Comparison of ENCODE assay signal across 14 cellular contexts in genomic region chr1:36176151-36176949, GRCh38. TPM values are rescaled to one million over a fixed set of nuclear protein-coding genes. Genes with fewer than 3 reads are reported as not detected.
DNase-seq lines count a peak whose midpoint lies in the region; ATAC-seq and TF ChIP-seq lines count a peak whose summit lies in the region.
"Had no signal": no experiment of that assay in that cellular context is flagged by ENCODE, and none has a peak within 500 bp of the region (broad histone marks: within the 10 kb centered on the region; RNA-seq: fewer than 3 reads in every experiment).

No MANE protein-coding gene starts in this region.

- H2AFZ ChIP-seq in neuronal stem cell (ENCODE audit: low read length), result no peak overlapping the region

- H3K4ac ChIP-seq in neuronal stem cell (ENCODE audit: low read length), result no peak overlapping the region

- H3K27ac ChIP-seq in angular gyrus (ENCODE audit: low read depth, low read length) (peak overlapping the region; percentile 92), heart right ventricle (peak overlapping the region; percentile 65 to 100 (median 89)), neuronal stem cell (replicated peaks; ENCODE audit: low read length) (no peak overlapping the region), transverse colon (peak overlapping the region; percentile 79 to 86 (median 82))

- no peak for TF ChIP-seq EP300 in transverse colon (IDR thresholded peaks at IDR 0.05; ENCODE audit: low read depth)

- H3K4me3 ChIP-seq in heart right ventricle, result peak overlapping the region in 1 of 10 donors; percentile 5
- no peak overlapping the region for H3K4me3 ChIP-seq in neuronal stem cell (ENCODE audit: low read length in 2 of 2)
- H3K4me3 ChIP-seq in transverse colon, result no peak overlapping the region

- H2BK5ac ChIP-seq in neuronal stem cell (ENCODE audit: low read length), result peak overlapping the region; percentile 32

- H2BK15ac ChIP-seq in neuronal stem cell (ENCODE audit: low read length), result no peak overlapping the region

- peaks cover 13 to 100% (median 89%) of the 10 kb centered on the region in 9 donors for H3K36me3 ChIP-seq in heart right ventricle
- H3K36me3 ChIP-seq in neuronal stem cell (replicated peaks in 1 of 2; ENCODE audit: control insufficient read depth in 2 of 2, insufficient read depth in 2 of 2, low read length in 2 of 2), result peaks cover 64 to 98% of the 10 kb centered on the region in 2 donors
- peaks cover 0 to 58% (median 20%) of the 10 kb centered on the region in 4 donors for H3K36me3 ChIP-seq in transverse colon

- no peak overlapping the region for H4K91ac ChIP-seq in neuronal stem cell (ENCODE audit: low read depth, low read length, poor library complexity)

- no peak for TF ChIP-seq POLR2A in transverse colon (IDR thresholded peaks at IDR 0.05)

- no peaks in the 10 kb centered on the region for H3K27me3 ChIP-seq in heart right ventricle
- H3K27me3 ChIP-seq in neuronal stem cell (ENCODE audit: control insufficient read depth in 3 of 3, insufficient read depth in 3 of 3, low read depth in 1 of 3, low read length in 3 of 3), result no peaks in the 10 kb centered on the region
- no peaks in the 10 kb centered on the region for H3K27me3 ChIP-seq in transverse colon

- WGBS in heart right ventricle, 2 donors, result 66 to 68% methylated on average over 43 to 76 of the region's 76 CpGs
- WGBS in neuronal stem cell (ENCODE audit: extremely low coverage in 2 of 2, insufficient read length in 2 of 2, insufficient replicate concordance in 1 of 2), 2 donors, result no CpG with 5 or more reads among the region's 76 CpGs
- 96 to 100% methylated on average over 5 to 67 of the region's 76 CpGs for WGBS in transverse colon (ENCODE audit: low coverage in 1 of 2), 2 donors

- H3K9me3 ChIP-seq in heart right ventricle (no peaks in the 10 kb centered on the region), neuronal stem cell (replicated peaks in 1 of 2; ENCODE audit: control insufficient read depth in 2 of 2, insufficient read depth in 1 of 2, low read depth in 1 of 2, low read length in 2 of 2) (peaks cover 0 to 2% of the 10 kb centered on the region in 2 donors), transverse colon (no peaks in the 10 kb centered on the region)

- ATAC-seq in heart right ventricle (peak; percentile 9 to 58 (median 37)), HG02870 (IDR thresholded peaks at IDR 0.05; ENCODE audit: unreplicated experiment) (no peak), HG03457 (IDR thresholded peaks at IDR 0.05; ENCODE audit: unreplicated experiment) (no peak)

- TF ChIP-seq CTCF in heart right ventricle (IDR thresholded peaks at IDR 0.05) (peak in 8 of 9 donors; percentile 14 to 51 (median 41)), transverse colon (IDR thresholded peaks at IDR 0.05) (peak in 1 of 5 experiments; percentile 12)

- H2AK5ac ChIP-seq in neuronal stem cell (ENCODE audit: low read depth, low read length), result no peak overlapping the region

- no peak overlapping the region for H2BK12ac ChIP-seq in neuronal stem cell (ENCODE audit: low read length)

- H3K23ac ChIP-seq in neuronal stem cell (ENCODE audit: low read depth, low read length, poor library complexity), result peak overlapping the region; percentile 70

- intact Hi-C loops in heart right ventricle (cut with DNase I), result no loop called here
- intact Hi-C loops in transverse colon (cut with DNase I; ENCODE audit: low total_unique reads), result no loop called here

- H3K79me1 ChIP-seq in neuronal stem cell (ENCODE audit: low read depth, low read length), result peaks cover 14% of the 10 kb centered on the region

- peak in 1 of 2 donors; percentile 60 for DNase-seq in heart right ventricle
- no peak for DNase-seq in neuronal stem cell (ENCODE audit: low spot score)
- no peak for DNase-seq in transverse colon
- DNase-seq in SKM-1 treated with dmso at 0.1 percent for 144 hours (lab: John Stamatoyannopoulos, UW; ENCODE audit: unreplicated experiment), result no peak
- DNase-seq: activated B cell treated with CpG ODN at 0.5 μM for 24 hours; activated naive CD4-positive, alpha-beta T cell treated with anti-CD3 and anti-CD28 coated beads, Interleukin-2, amount 10 ng/mL, durations not matched to agents 7 days and 5 days; CD8-positive, alpha-beta memory T cell; central memory CD4-positive, alpha-beta T cell; GF-D8; NCI-H1092 treated with DMSO at 0.1 percent for 48 hours; NCI-H2171 treated with DMSO at 0.1 percent for 48 hours had no signal

- no peak overlapping the region for H3K9ac ChIP-seq in neuronal stem cell (ENCODE audit: low read depth, low read length, poor library complexity)

- no peak overlapping the region for H2BK120ac ChIP-seq in neuronal stem cell (ENCODE audit: low read depth, low read length)

- peak overlapping the region; percentile 6 for H4K8ac ChIP-seq in neuronal stem cell (ENCODE audit: low read depth, low read length)

- no peak overlapping the region for H3K4me2 ChIP-seq in neuronal stem cell (ENCODE audit: insufficient read depth, low read length, poor library complexity, severe bottlenecking)

- H3K4me1 ChIP-seq in heart right ventricle, result peaks cover 23 to 78% (median 56%) of the 10 kb centered on the region in 9 donors
- H3K4me1 ChIP-seq in neuronal stem cell (ENCODE audit: control insufficient read depth in 2 of 2, insufficient read depth in 1 of 2, low read depth in 1 of 2, low read length in 2 of 2), result peaks cover 0 to 20% of the 10 kb centered on the region in 2 donors
- peaks cover 16 to 39% (median 27%) of the 10 kb centered on the region in 4 donors for H3K4me1 ChIP-seq in transverse colon

- in situ Hi-C loops in transverse colon (cut with MboI; ENCODE audit: low pct_ligation_motif_present in 1 of 4, low pct_unique_long_range_greater_than_20kb in 1 of 4, low sequenced_read_pairs in 3 of 4), result loop anchor here in 3 of 4 donors (25.0 kb wide), 2 partner anchors 111 to 236 kb away; no protein-coding TSS in a partner anchor

- H3K18ac ChIP-seq in neuronal stem cell (ENCODE audit: low read length), result peak overlapping the region; percentile 87

- no peak overlapping the region for H3K14ac ChIP-seq in neuronal stem cell (ENCODE audit: low read length)

RNA-seq across cellular contexts. Expression of gene MAP7D1, which starts 20.4 kb away (rescaled TPM):
- total RNA-seq in heart right ventricle (100 to 1,000 TPM; 277 to 364 (median 325) TPM), transverse colon (100 to 1,000 TPM in 1 of 4 donors, 10 to 100 TPM in 3; 74.3 to 187 (median 86.0) TPM)
- 100 to 1,000 TPM; 176 to 225 TPM for polyA plus RNA-seq in heart right ventricle
- polyA plus RNA-seq in neuronal stem cell (2013, experiment 1 of 2), result 101 TPM
- polyA plus RNA-seq in neuronal stem cell (2013, experiment 2 of 2), result 97.7 TPM

RNA-seq across cellular contexts. Expression of gene TRAPPC3, which starts 27.1 kb away (rescaled TPM):
- total RNA-seq in heart right ventricle (10 to 100 TPM; 41.6 to 62.6 (median 48.4) TPM), transverse colon (100 to 1,000 TPM in 3 of 4 donors, 10 to 100 TPM in 1; 54.6 to 165 (median 105) TPM)
- 10 to 100 TPM; 33.6 to 73.8 TPM for polyA plus RNA-seq in heart right ventricle
- 49.3 TPM for polyA plus RNA-seq in neuronal stem cell (2013, experiment 1 of 2)
- polyA plus RNA-seq in neuronal stem cell (2013, experiment 2 of 2), result 51.1 TPM

RNA-seq across cellular contexts. Expression of gene THRAP3, which starts 47.9 kb away (rescaled TPM):
- total RNA-seq in heart right ventricle (100 to 1,000 TPM in 5 of 10 donors, 10 to 100 TPM in 5; 85.3 to 109 (median 100) TPM), transverse colon (10 to 100 TPM; 25.8 to 73.7 (median 59.9) TPM)
- polyA plus RNA-seq in heart right ventricle, result 10 to 100 TPM; 22.8 to 35.1 TPM
- 78.9 TPM for polyA plus RNA-seq in neuronal stem cell (2013, experiment 1 of 2)
- polyA plus RNA-seq in neuronal stem cell (2013, experiment 2 of 2), result 76.8 TPM

RNA-seq across cellular contexts. Expression of gene COL8A2, which starts 51.3 kb away (rescaled TPM):
- 1 to 10 TPM in 3 of 10 donors, under 1 TPM in 7; 0.53 to 2.0 (median 0.73) TPM for total RNA-seq in heart right ventricle
- polyA plus RNA-seq in heart right ventricle, result under 1 TPM; 0.58 to 0.80 TPM
- 0.01 TPM for polyA plus RNA-seq in neuronal stem cell (2013, experiment 1 of 2)
- 0.01 TPM for polyA plus RNA-seq in neuronal stem cell (2013, experiment 2 of 2)
- total RNA-seq in transverse colon, result 1 to 10 TPM; 1.2 to 5.4 (median 1.7) TPM
- polyA plus RNA-seq: CD8-positive, alpha-beta memory T cell had no signal

Comparison
In these comparisons a context has a peak if more than half of its experiments do, and no peak if none do; other contexts are left out.
1. ATAC-seq: peak in heart right ventricle (8 of 8); none in HG02870 (single experiment) and HG03457 (single experiment).